17 cellular contexts compared by ENCODE assay signal in genomic region chr9:113525831-113526230, GRCh38.
DNase-seq lines count a peak whose midpoint lies in the region; ATAC-seq and TF ChIP-seq lines count a peak whose summit lies in the region.
"Had no signal": no experiment of that assay in that cellular context is flagged by ENCODE, and none has a peak within 500 bp of the region (broad histone marks: within the 10 kb centered on the region; RNA-seq: fewer than 3 reads in every experiment).

No MANE protein-coding gene starts in this region.

- 80 to 88% methylated on average over 8 of the region's 8 CpGs for WGBS in lower leg skin, 2 donors

- intact Hi-C loops in naive thymus-derived CD4-positive, alpha-beta T cell (cut with micrococcal nuclease), result no loop called here
- intact Hi-C loops in lower leg skin (cut with DNase I; ENCODE audit: low total_unique reads), result no loop called here

- no peaks in the 10 kb centered on the region for H3K27me3 Mint-ChIP-seq in WTC11 (ENCODE audit: low read depth)
- H3K27me3 Mint-ChIP-seq in naive thymus-derived CD4-positive, alpha-beta T cell, result no peaks in the 10 kb centered on the region
- H3K27me3 Mint-ChIP-seq: type B pancreatic cell had no signal

- no peak overlapping the region for H3K4me3 Mint-ChIP-seq in WTC11
- H3K4me3 Mint-ChIP-seq in naive thymus-derived CD4-positive, alpha-beta T cell, result peak overlapping the region in 1 of 10 donors; percentile 3
- H3K4me3 Mint-ChIP-seq: T-helper 1 cell treated with Interleukin-12 subunit alpha and Interleukin-12 subunit beta and Interleukin-4 antibody, amounts not matched to agents 30 μg/mL and 1 μg/mL, for 36 hours; type B pancreatic cell had no signal

- peak overlapping the region; percentile 32; the same call in 1 of the 2 replicates for H3K27ac Mint-ChIP-seq in WTC11
- H3K27ac Mint-ChIP-seq in naive thymus-derived CD4-positive, alpha-beta T cell, result peak overlapping the region in 7 of 9 donors; percentile 17 to 82 (median 62)
- H3K27ac Mint-ChIP-seq: T-helper 1 cell treated with Interleukin-12 subunit alpha and Interleukin-12 subunit beta and Interleukin-4 antibody, amounts not matched to agents 30 μg/mL and 1 μg/mL, for 36 hours; type B pancreatic cell had no signal

- H3K4me2 ChIP-seq in osteoblast (ENCODE audit: insufficient read depth, low read length), result no peak overlapping the region

- POLR2A ChIA-PET in WTC11 (lab: Charles Lee), result no interaction called here
- POLR2A ChIA-PET in naive thymus-derived CD4-positive, alpha-beta T cell (lab: Charles Lee), result interaction anchor here (1.2 to 4.7 kb wide), 2 partner anchors 9 to 13 kb away, joined by 3 to 23 read pairs; no protein-coding TSS in a partner anchor

- H3K27me3 ChIP-seq in naive thymus-derived CD4-positive, alpha-beta T cell (ENCODE audit: control insufficient read depth in 2 of 2, insufficient read depth in 2 of 2, low read length in 2 of 2), result no peaks in the 10 kb centered on the region
- H3K27me3 ChIP-seq in osteoblast (ENCODE audit: insufficient read depth, low read length), result no peaks in the 10 kb centered on the region
- H3K27me3 ChIP-seq: BE2C had no signal

- peaks cover 44 to 60% of the 10 kb centered on the region in 2 donors for H3K4me1 ChIP-seq in naive thymus-derived CD4-positive, alpha-beta T cell (ENCODE audit: control insufficient read depth in 2 of 2, insufficient read depth in 2 of 2, low read length in 2 of 2)
- peaks cover 15% of the 10 kb centered on the region for H3K4me1 ChIP-seq in osteoblast (ENCODE audit: insufficient read depth, low read length)
- H3K4me1 ChIP-seq: BE2C had no signal

- DNase-seq in WTC11 (ENCODE audit: low spot score), result no peak
- DNase-seq in caudate nucleus (lab: John Stamatoyannopoulos, UW), result no peak
- DNase-seq in naive thymus-derived CD4-positive, alpha-beta T cell, result no peak
- no peak for DNase-seq in lower leg skin (ENCODE audit: low spot score in 2 of 2)
- DNase-seq in DMS79 treated with DMSO at 0.1 percent for 48 hours (lab: John Stamatoyannopoulos, UW), result no peak
- DNase-seq in activated effector memory CD4-positive, alpha-beta T cell treated with anti-CD3 and anti-CD28 coated beads, Interleukin-2, amount 50 U/mL, for 16 hours, result no peak
- DNase-seq in osteoblast (ENCODE audit: insufficient read length, low spot score, missing footprints), result no peak
- DNase-seq: activated naive CD4-positive, alpha-beta T cell; BE2C; effector CD8-positive, alpha-beta T cell; H9; NCI-H1436 treated with DMSO at 0.1 percent for 48 hours; NCI-H226; NK-92 treated with Interleukin-12 subunit alpha and Interleukin-12 subunit beta, amount 100 ng/mL, for 24 hours had no signal

- no peaks in the 10 kb centered on the region for H4K20me1 ChIP-seq in osteoblast (ENCODE audit: insufficient read depth, low read length)

- H3K4me3 ChIP-seq in naive thymus-derived CD4-positive, alpha-beta T cell (ENCODE audit: low read length), result no peak overlapping the region
- no peak overlapping the region for H3K4me3 ChIP-seq in lower leg skin (ENCODE audit: low read depth, poor library complexity, severe bottlenecking)
- no peak overlapping the region for H3K4me3 ChIP-seq in osteoblast (ENCODE audit: insufficient read depth, low read length)

- no peaks in the 10 kb centered on the region for H3K9me3 ChIP-seq in naive thymus-derived CD4-positive, alpha-beta T cell (ENCODE audit: control insufficient read depth in 2 of 3, low read length in 3 of 3)
- H3K9me3 ChIP-seq in osteoblast (ENCODE audit: low read depth, low read length), result no peaks in the 10 kb centered on the region
- H3K9me3 ChIP-seq: BE2C had no signal

- H3K36me3 Mint-ChIP-seq in WTC11, result no peaks in the 10 kb centered on the region
- H3K36me3 Mint-ChIP-seq in naive thymus-derived CD4-positive, alpha-beta T cell, result peaks cover 4 to 27% (median 9%) of the 10 kb centered on the region in 5 donors
- H3K36me3 Mint-ChIP-seq: type B pancreatic cell had no signal

- no peaks in the 10 kb centered on the region for H3K9me3 Mint-ChIP-seq in WTC11
- no peaks in the 10 kb centered on the region for H3K9me3 Mint-ChIP-seq in naive thymus-derived CD4-positive, alpha-beta T cell
- H3K9me3 Mint-ChIP-seq: H9; T-helper 1 cell treated with Interleukin-12 subunit alpha and Interleukin-12 subunit beta and Interleukin-4 antibody, amounts not matched to agents 30 μg/mL and 1 μg/mL, for 36 hours; type B pancreatic cell had no signal

- 0 out of 2 replicates have a peak, but pooled peaks have one; percentile 20 for ATAC-seq in WTC11
- ATAC-seq in naive thymus-derived CD4-positive, alpha-beta T cell, result no peak

- H3K36me3 ChIP-seq in naive thymus-derived CD4-positive, alpha-beta T cell (ENCODE audit: control insufficient read depth in 2 of 3, insufficient read depth in 3 of 3, low read length in 3 of 3), result peaks cover 0 to 44% (median 17%) of the 10 kb centered on the region in 3 experiments
- H3K36me3 ChIP-seq in osteoblast (ENCODE audit: insufficient read depth, low read length), result no peaks in the 10 kb centered on the region

- CTCF ChIA-PET in WTC11 (lab: Charles Lee), result interaction anchor here (1.1 to 2.5 kb wide), 3 partner anchors 18 to 67 kb away, joined by 3 to 9 read pairs (median 8); no protein-coding TSS in a partner anchor
- CTCF ChIA-PET in naive thymus-derived CD4-positive, alpha-beta T cell (lab: Charles Lee), result interaction anchor here (0.6 kb wide), 2 partner anchors 9 to 53 kb away, joined by 3 to 5 read pairs; no protein-coding TSS in a partner anchor

- H3K4me1 Mint-ChIP-seq in WTC11, result peaks cover 15% of the 10 kb centered on the region
- peaks cover 40 to 65% (median 51%) of the 10 kb centered on the region in 7 donors for H3K4me1 Mint-ChIP-seq in naive thymus-derived CD4-positive, alpha-beta T cell

- peak overlapping the region; percentile 84 for H3K27ac ChIP-seq in caudate nucleus (ENCODE audit: low read depth, low read length)
- H3K27ac ChIP-seq in naive thymus-derived CD4-positive, alpha-beta T cell (ENCODE audit: low read depth, low read length), result no peak overlapping the region
- peak overlapping the region; percentile 41 for H3K27ac ChIP-seq in temporal lobe (ENCODE audit: low read depth, low read length)
- no peak overlapping the region for H3K27ac ChIP-seq in osteoblast (ENCODE audit: low read depth, low read length)

- no peak for TF ChIP-seq POLR2A in lower leg skin (IDR thresholded peaks at IDR 0.05)

- H2AFZ ChIP-seq in osteoblast (ENCODE audit: low read length), result no peak overlapping the region

- no peak for TF ChIP-seq CTCF in WTC11 (IDR thresholded peaks at IDR 0.05)
- TF ChIP-seq CTCF in lower leg skin (IDR thresholded peaks at IDR 0.05), result no peak
- TF ChIP-seq CTCF in osteoblast (IDR thresholded peaks at IDR 0.05; ENCODE audit: extremely low read depth, low read depth, low read length), result no peak

- H3K79me2 ChIP-seq in osteoblast (ENCODE audit: insufficient read depth, low read length), result no peaks in the 10 kb centered on the region

TF ChIP-seq in WTC11, 78 proteins besides CTCF, POLR2A, EP300 and RAD21 (continues in another document):
- TF ChIP-seq USF2 (CRISPR knock-in tag; IDR thresholded peaks at IDR 0.05) (no peak), FOXK1 (CRISPR knock-in tag; IDR thresholded peaks at IDR 0.05) (no peak), PRRX2 (CRISPR knock-in tag; IDR thresholded peaks at IDR 0.05) (no peak), ATF6 (CRISPR knock-in tag; IDR thresholded peaks at IDR 0.05) (no peak), ZNF425 (CRISPR knock-in tag; conservative IDR thresholded peaks at IDR 0.05) (no peak), KAT7 (CRISPR knock-in tag; IDR thresholded peaks at IDR 0.05; ENCODE audit: borderline replicate concordance) (no peak)

Comparison
In these comparisons a context has a peak if more than half of its experiments do, and no peak if none do; other contexts are left out.
1. H3K27ac ChIP-seq: peak in caudate nucleus (single experiment) and temporal lobe (single experiment); none in naive thymus-derived CD4-positive, alpha-beta T cell (single experiment) and osteoblast (single experiment).